13 cellular contexts compared by ENCODE assay signal in the genomic region with DNA sequence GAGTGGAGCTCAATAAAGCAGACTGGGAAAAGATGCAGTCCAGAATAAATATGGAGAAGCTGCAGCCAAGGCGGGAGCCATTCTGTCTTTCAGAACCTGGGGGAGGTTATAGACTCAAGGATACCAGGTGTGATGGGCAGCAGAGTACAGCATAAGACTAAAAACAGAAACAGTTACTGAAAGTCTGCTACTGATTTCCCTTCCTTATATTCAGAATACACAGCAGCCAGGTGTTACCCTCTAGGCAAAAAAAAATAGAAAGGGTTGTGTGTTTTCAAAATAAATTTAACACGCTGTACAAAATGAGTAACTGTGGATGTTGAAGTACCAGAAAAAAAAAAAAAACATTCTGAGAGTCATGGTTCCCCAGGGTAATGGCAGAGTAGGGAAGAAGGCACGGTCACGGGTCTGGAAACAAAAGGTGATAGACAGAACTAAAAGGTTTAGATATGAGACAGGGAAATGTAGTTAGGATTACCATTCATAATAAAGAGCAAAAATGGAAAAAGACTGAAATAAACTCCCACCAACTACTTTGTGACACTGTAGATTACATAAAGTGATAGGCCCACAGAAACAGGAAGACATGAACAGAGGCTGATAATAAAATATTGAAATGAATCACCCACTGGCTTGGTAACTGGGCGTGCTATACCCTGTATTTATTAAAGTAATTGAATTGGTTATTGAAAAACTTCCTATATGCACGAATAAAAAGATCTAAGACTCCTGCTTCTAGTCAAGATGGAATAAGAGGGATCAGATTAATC. TPM values are rescaled to one million over a fixed set of nuclear protein-coding genes. Genes with fewer than 3 reads are reported as not detected.
DNase-seq lines count a peak whose midpoint lies in the region; ATAC-seq and TF ChIP-seq lines count a peak whose summit lies in the region.
"Had no signal": no experiment of that assay in that cellular context is flagged by ENCODE, and none has a peak within 500 bp of the region (broad histone marks: within the 10 kb centered on the region; RNA-seq: fewer than 3 reads in every experiment).

No MANE protein-coding gene starts in this region.

- ATAC-seq in GM19395 (IDR thresholded peaks at IDR 0.05; ENCODE audit: unreplicated experiment) (peak; percentile 100), HG02798 (IDR thresholded peaks at IDR 0.05; ENCODE audit: poor library complexity, unreplicated experiment) (peak; percentile 99), HG03460 (IDR thresholded peaks at IDR 0.05; ENCODE audit: unreplicated experiment) (peak; percentile 100)
- ATAC-seq: naive thymus-derived CD8-positive, alpha-beta T cell had no signal

- H3K27me3 Mint-ChIP-seq in activated CD4-positive, alpha-beta T cell treated with anti-CD3 and anti-CD28 coated beads, Interleukin-2, amount 10 ng/mL, durations not matched to agents 24 days and 14 days: peaks cover 17% of the 10 kb centered on the region

- H3K9me3 Mint-ChIP-seq in activated CD4-positive, alpha-beta T cell treated with anti-CD3 and anti-CD28 coated beads, Interleukin-2, amount 10 ng/mL, durations not matched to agents 24 days and 14 days: no peaks in the 10 kb centered on the region
- H3K9me3 Mint-ChIP-seq: H9 had no signal

- no peaks in the 10 kb centered on the region for H3K27me3 ChIP-seq in spleen (replicated peaks in 1 of 7)

- TF ChIP-seq POLR2A in spleen (IDR thresholded peaks at IDR 0.05): no peak

- H3K4me1 Mint-ChIP-seq in activated CD4-positive, alpha-beta T cell treated with anti-CD3 and anti-CD28 coated beads, Interleukin-2, amount 10 ng/mL, durations not matched to agents 24 days and 14 days: no peaks in the 10 kb centered on the region

- no peak overlapping the region for H3K4me3 Mint-ChIP-seq in activated CD4-positive, alpha-beta T cell treated with anti-CD3 and anti-CD28 coated beads, Interleukin-2, amount 10 ng/mL, durations not matched to agents 24 days and 14 days
- H3K4me3 Mint-ChIP-seq: H9; naive thymus-derived CD8-positive, alpha-beta T cell had no signal

- H3K4me3 ChIP-seq in GM12865 (ENCODE audit: low read depth, low read length) (no peak overlapping the region), spleen (no peak overlapping the region)

- 68 to 75% (median 70%) methylated on average over 6 of the region's 6 CpGs for WGBS in spleen, 5 donors

- no peaks in the 10 kb centered on the region for H3K36me3 Mint-ChIP-seq in activated CD4-positive, alpha-beta T cell treated with anti-CD3 and anti-CD28 coated beads, Interleukin-2, amount 10 ng/mL, durations not matched to agents 24 days and 14 days (ENCODE audit: low read depth)
- H3K36me3 Mint-ChIP-seq: naive thymus-derived CD8-positive, alpha-beta T cell had no signal

- no peak overlapping the region for H3K27ac Mint-ChIP-seq in activated CD4-positive, alpha-beta T cell treated with anti-CD3 and anti-CD28 coated beads, Interleukin-2, amount 10 ng/mL, durations not matched to agents 24 days and 14 days
- H3K27ac Mint-ChIP-seq: H9; naive thymus-derived CD8-positive, alpha-beta T cell had no signal

- no peak overlapping the region for H3K27ac ChIP-seq in spleen

- H3K9me3 ChIP-seq in spleen: no peaks in the 10 kb centered on the region

- H3K36me3 ChIP-seq in spleen: no peaks in the 10 kb centered on the region

- no peaks in the 10 kb centered on the region for H3K4me1 ChIP-seq in spleen

- TF ChIP-seq CTCF in GM12865 (IDR thresholded peaks at IDR 0.05; ENCODE audit: insufficient read depth, low read depth, low read length, missing control alignments): no peak
- no peak for TF ChIP-seq CTCF in spleen (IDR thresholded peaks at IDR 0.05 in 8 of 11, conservative IDR thresholded peaks at IDR 0.05 in 3 of 11)

- peak; percentile 69 for DNase-seq in GM12865 (ENCODE audit: low read depth)
- no peak for DNase-seq in COLO668 (lab: John Stamatoyannopoulos, UW; ENCODE audit: unreplicated experiment)
- no peak for DNase-seq in activated CD8-positive, alpha-beta memory T cell treated with anti-CD3 and anti-CD28 coated beads for 24 hours
- no peak for DNase-seq in spleen
- DNase-seq in activated CD4-positive, alpha-beta T cell treated with anti-CD3 and anti-CD28 coated beads, Interleukin-2, amount 10 ng/mL, durations not matched to agents 24 days and 14 days: no peak
- DNase-seq: DND-41; H9; naive thymus-derived CD8-positive, alpha-beta T cell; NCI-H69 had no signal

- intact Hi-C loops in spleen (cut with DNase I; ENCODE audit: low total_unique reads): no loop called here
- intact Hi-C loops in activated CD4-positive, alpha-beta T cell treated with anti-CD3 and anti-CD28 coated beads, Interleukin-2, amount 10 ng/mL, durations not matched to agents 24 days and 14 days (cut with micrococcal nuclease): no loop called here

RNA-seq across cellular contexts. Expression of a gene that starts 10.8 kb away (rescaled TPM):
- total RNA-seq in spleen: not detected
- not detected for polyA plus RNA-seq in spleen
- total RNA-seq in activated CD4-positive, alpha-beta T cell treated with anti-CD3 and anti-CD28 coated beads, Interleukin-2, amount 10 ng/mL, durations not matched to agents 24 days and 14 days: not detected in 2 replicates
- total RNA-seq: activated CD8-positive, alpha-beta memory T cell treated with anti-CD3 and anti-CD28 coated beads for 36 hours; naive thymus-derived CD8-positive, alpha-beta T cell had no signal
- polyA plus RNA-seq: naive thymus-derived CD8-positive, alpha-beta T cell had no signal
